In genomic region chr17:75430159-75430748, GRCh38 we compare ENCODE assay signal across 1 cellular context.
A peak's percentile ranks its signal among the peaks of the same experiment; 100 is the strongest.
TF ChIP-seq lines count a peak whose summit lies in the region.

No MANE protein-coding gene starts in this region.

TF ChIP-seq in HepG2, 621 proteins besides CTCF, POLR2A, EP300 and RAD21 (continued from another document and continues in another):
- no peak for TF ChIP-seq CSRNP2 (CRISPR knock-in tag; conservative IDR thresholded peaks at IDR 0.05; ENCODE audit: low read depth)
- peak; percentile 47 for TF ChIP-seq BCL6 (CRISPR knock-in tag; IDR thresholded peaks at IDR 0.05)
- 0 out of 2 replicates have a peak, but pooled peaks have one; percentile 31 for TF ChIP-seq ZNF609 (CRISPR knock-in tag; IDR thresholded peaks at IDR 0.05; ENCODE audit: borderline replicate concordance)
- 0 out of 2 replicates have a peak, but pooled peaks have one; percentile 56 for TF ChIP-seq HMG20B (CRISPR knock-in tag; conservative IDR thresholded peaks at IDR 0.05)
- TF ChIP-seq ZFP36 (IDR thresholded peaks at IDR 0.05; ENCODE audit: borderline replicate concordance, low read depth, low read length, partially characterized antibody), result no peak
- peak; percentile 60 for TF ChIP-seq ZEB1 (IDR thresholded peaks at IDR 0.05; ENCODE audit: insufficient replicate concordance, low read depth)
- TF ChIP-seq CENPX (CRISPR knock-in tag; IDR thresholded peaks at IDR 0.05), result no peak
- TF ChIP-seq MYC (CRISPR knock-in tag; IDR thresholded peaks at IDR 0.05; ENCODE audit: borderline replicate concordance), result peak; percentile 65
- peak; percentile 94 for TF ChIP-seq TARDBP (CRISPR knock-in tag; IDR thresholded peaks at IDR 0.05)
- no peak for TF ChIP-seq KLF15 (CRISPR knock-in tag; IDR thresholded peaks at IDR 0.05; ENCODE audit: borderline replicate concordance)
- TF ChIP-seq ZNF230 (CRISPR knock-in tag; IDR thresholded peaks at IDR 0.05), result no peak
- TF ChIP-seq KDM4B (CRISPR knock-in tag; IDR thresholded peaks at IDR 0.05), result no peak
- peak; percentile 84 for TF ChIP-seq SALL1 (CRISPR knock-in tag; IDR thresholded peaks at IDR 0.05)
- TF ChIP-seq ZNF563 (CRISPR knock-in tag; IDR thresholded peaks at IDR 0.05), result no peak
- no peak for TF ChIP-seq DR1 (CRISPR knock-in tag; IDR thresholded peaks at IDR 0.05)
- TF ChIP-seq ARID4A (CRISPR knock-in tag; IDR thresholded peaks at IDR 0.05; ENCODE audit: borderline replicate concordance), result peak; percentile 46; the same call in 1 of the 2 replicates
- TF ChIP-seq PHF21A (CRISPR knock-in tag; IDR thresholded peaks at IDR 0.05), result peak; percentile 68
- TF ChIP-seq ZBTB40 (IDR thresholded peaks at IDR 0.05), result no peak
- TF ChIP-seq ZBTB40 (CRISPR knock-in tag; IDR thresholded peaks at IDR 0.05), result no peak
- TF ChIP-seq CREBL2 (CRISPR knock-in tag; IDR thresholded peaks at IDR 0.05; ENCODE audit: borderline replicate concordance), result no peak
- TF ChIP-seq ONECUT2 (CRISPR knock-in tag; IDR thresholded peaks at IDR 0.05), result no peak
- TF ChIP-seq HMG20A (CRISPR knock-in tag; IDR thresholded peaks at IDR 0.05; ENCODE audit: borderline replicate concordance), result peak; percentile 37; the same call in 1 of the 2 replicates
- 0 out of 2 replicates have a peak, but pooled peaks have one; percentile 27 for TF ChIP-seq MXD3 (CRISPR knock-in tag; IDR thresholded peaks at IDR 0.05)
- peak; percentile 92 for TF ChIP-seq HNF4G (IDR thresholded peaks at IDR 0.05; ENCODE audit: borderline replicate concordance, low read depth, low read length)
- peak; percentile 67; the same call in 1 of the 2 replicates for TF ChIP-seq HNF4G (CRISPR knock-in tag; IDR thresholded peaks at IDR 0.05; ENCODE audit: borderline replicate concordance, low read depth)
- TF ChIP-seq ZBTB37 (CRISPR knock-in tag; IDR thresholded peaks at IDR 0.05), result peak; percentile 56; the same call in 1 of the 2 replicates
- no peak for TF ChIP-seq ISX (CRISPR knock-in tag; conservative IDR thresholded peaks at IDR 0.05)
- 0 out of 2 replicates have a peak, but pooled peaks have one; percentile 30 for TF ChIP-seq KMT2A (CRISPR knock-in tag; IDR thresholded peaks at IDR 0.05)
- no peak for TF ChIP-seq THAP11 (CRISPR knock-in tag; IDR thresholded peaks at IDR 0.05)
- peak; percentile 68 for TF ChIP-seq YY1 (IDR thresholded peaks at IDR 0.05; ENCODE audit: insufficient read depth, insufficient replicate concordance, low read depth, low read length)
- TF ChIP-seq ZNF841 (CRISPR knock-in tag; IDR thresholded peaks at IDR 0.05; ENCODE audit: borderline replicate concordance), result no peak
- 0 out of 2 replicates have a peak, but pooled peaks have one; percentile 31 for TF ChIP-seq ZBTB43 (CRISPR knock-in tag; conservative IDR thresholded peaks at IDR 0.05)
